In genomic region chr15:51281368-51281967, GRCh38 we compare ENCODE assay signal across 9 cellular contexts. TPM values are rescaled to one million over a fixed set of nuclear protein-coding genes. Genes with fewer than 3 reads are reported as not detected.
A peak's percentile ranks its signal among the peaks of the same experiment; 100 is the strongest.
DNase-seq lines count a peak whose midpoint lies in the region; ATAC-seq and TF ChIP-seq lines count a peak whose summit lies in the region.
"Had no signal": no experiment of that assay in that cellular context is flagged by ENCODE, and none has a peak within 500 bp of the region (broad histone marks: within the 10 kb centered on the region; RNA-seq: fewer than 3 reads in every experiment).

No MANE protein-coding gene starts in this region.

- H3K4me3 Mint-ChIP-seq in activated CD4-positive, alpha-beta T cell treated with anti-CD3 and anti-CD28 coated beads, Interleukin-2, amount 10 ng/mL, durations not matched to agents 7 days and 5 days, result no peak overlapping the region
- H3K4me3 Mint-ChIP-seq: central memory CD8-positive, alpha-beta T cell had no signal

- POLR2A ChIA-PET in activated CD4-positive, alpha-beta T cell treated with anti-CD3 and anti-CD28 coated beads, Interleukin-2, amount 10 ng/mL, durations not matched to agents 7 days and 5 days (lab: Charles Lee), result no interaction called here

- no peak overlapping the region for H3K27ac Mint-ChIP-seq in activated CD4-positive, alpha-beta T cell treated with anti-CD3 and anti-CD28 coated beads, Interleukin-2, amount 10 ng/mL, durations not matched to agents 7 days and 5 days

- H3K27me3 Mint-ChIP-seq in activated CD4-positive, alpha-beta T cell treated with anti-CD3 and anti-CD28 coated beads, Interleukin-2, amount 10 ng/mL, durations not matched to agents 7 days and 5 days, result peaks cover 17% of the 10 kb centered on the region

- no peaks in the 10 kb centered on the region for H3K36me3 Mint-ChIP-seq in activated CD4-positive, alpha-beta T cell treated with anti-CD3 and anti-CD28 coated beads, Interleukin-2, amount 10 ng/mL, durations not matched to agents 7 days and 5 days (ENCODE audit: low read depth)

- no peaks in the 10 kb centered on the region for H3K9me3 Mint-ChIP-seq in activated CD4-positive, alpha-beta T cell treated with anti-CD3 and anti-CD28 coated beads, Interleukin-2, amount 10 ng/mL, durations not matched to agents 7 days and 5 days
- H3K9me3 Mint-ChIP-seq: central memory CD8-positive, alpha-beta T cell had no signal

- CTCF ChIA-PET in activated CD4-positive, alpha-beta T cell treated with anti-CD3 and anti-CD28 coated beads, Interleukin-2, amount 10 ng/mL, durations not matched to agents 7 days and 5 days (lab: Charles Lee), result no interaction called here

- H3K4me1 Mint-ChIP-seq in activated CD4-positive, alpha-beta T cell treated with anti-CD3 and anti-CD28 coated beads, Interleukin-2, amount 10 ng/mL, durations not matched to agents 7 days and 5 days, result peaks cover 8% of the 10 kb centered on the region

- TF ChIP-seq POLR2A in erythroblast (IDR thresholded peaks at IDR 0.05; ENCODE audit: low read length), result no peak

- ATAC-seq in HG03139 (IDR thresholded peaks at IDR 0.05; ENCODE audit: unreplicated experiment) (peak; percentile 58), HG02852 (IDR thresholded peaks at IDR 0.05; ENCODE audit: unreplicated experiment) (no peak)

- peak; percentile 21 for DNase-seq in activated CD4-positive, alpha-beta T cell treated with anti-CD3 and anti-CD28 coated beads, Interleukin-2, amount 10 ng/mL, durations not matched to agents 7 days and 5 days
- no peak for DNase-seq in activated CD4-positive, alpha-beta T cell treated with anti-CD3 and anti-CD28 coated beads, Interleukin-2, amount 50 U/mL, for 4 hours
- DNase-seq in RPMI7951 (ENCODE audit: low read depth), result peak; percentile 55
- DNase-seq in erythroblast (lab: John Stamatoyannopoulos, UW), result peak; percentile 21 to 43
- DNase-seq in middle frontal gyrus (ENCODE audit: extremely low spot score, low spot score), result peak; percentile 63
- no peak for DNase-seq in NCI-H2029 (lab: John Stamatoyannopoulos, UW)

RNA-seq across cellular contexts. Expression of gene CYP19A1, which starts 56.9 kb away (rescaled TPM):
- total RNA-seq in activated CD4-positive, alpha-beta T cell treated with anti-CD3 and anti-CD28 coated beads, Interleukin-2, amount 10 ng/mL, durations not matched to agents 7 days and 5 days, result not detected
- 0.48 and 0.59 TPM in 2 replicates for total RNA-seq in RPMI7951 (2014; rRNA removed; shearing (Covaris generic))

RNA-seq across cellular contexts. Expression of gene GLDN, which starts 60.0 kb away (rescaled TPM):
- total RNA-seq in activated CD4-positive, alpha-beta T cell treated with anti-CD3 and anti-CD28 coated beads, Interleukin-2, amount 10 ng/mL, durations not matched to agents 7 days and 5 days, result not detected
- total RNA-seq in RPMI7951 (2014; rRNA removed; shearing (Covaris generic)), result 0.48 and 0.78 TPM in 2 replicates

Comparison
In these comparisons a context has a peak if more than half of its experiments do, and no peak if none do; other contexts are left out.
1. DNase-seq: peak in activated CD4-positive, alpha-beta T cell treated with anti-CD3 and anti-CD28 coated beads, Interleukin-2, amount 10 ng/mL, durations not matched to agents 7 days and 5 days (single experiment), RPMI7951 (single experiment), erythroblast (2 of 2) and middle frontal gyrus (single experiment); none in activated CD4-positive, alpha-beta T cell treated with anti-CD3 and anti-CD28 coated beads, Interleukin-2, amount 50 U/mL, for 4 hours (0 of 2) and NCI-H2029 (single experiment).